Comparison of ENCODE assay signal across 9 cellular contexts in genomic region chr16:20383106-20384029, GRCh38. TPM values are rescaled to one million over a fixed set of nuclear protein-coding genes. Genes with fewer than 3 reads are reported as not detected.
DNase-seq lines count a peak whose midpoint lies in the region; ATAC-seq and TF ChIP-seq lines count a peak whose summit lies in the region.
"Had no signal": no experiment of that assay in that cellular context is flagged by ENCODE, and none has a peak within 500 bp of the region (broad histone marks: within the 10 kb centered on the region; RNA-seq: fewer than 3 reads in every experiment).

No MANE protein-coding gene starts in this region.

- peak; percentile 71 to 83 (median 74) for TF ChIP-seq CTCF in heart left ventricle (IDR thresholded peaks at IDR 0.05)
- peak; percentile 61 for TF ChIP-seq CTCF in psoas muscle (IDR thresholded peaks at IDR 0.05)

- intact Hi-C loops in heart left ventricle (cut with DNase I) (loop anchor here in 9 of 10 donors (1.0 to 2.0 kb wide), 3 partner anchors 475 to 477 kb away; no protein-coding TSS in a partner anchor), psoas muscle (cut with DNase I) (loop anchor here in 1 of 2 donors (2.0 kb wide), 1 partner anchor 477 kb away; no protein-coding TSS in a partner anchor)

- no peak overlapping the region for H3K27ac ChIP-seq in heart left ventricle
- H3K27ac ChIP-seq in psoas muscle: no peak overlapping the region

- no peak overlapping the region for H3K27ac Mint-ChIP-seq in activated naive CD8-positive, alpha-beta T cell treated with anti-CD3 and anti-CD28 coated beads, Interleukin-2, amount 10 ng/mL, durations not matched to agents 7 days and 5 days

- H3K4me3 Mint-ChIP-seq in activated naive CD8-positive, alpha-beta T cell treated with anti-CD3 and anti-CD28 coated beads, Interleukin-2, amount 10 ng/mL, durations not matched to agents 7 days and 5 days: no peak overlapping the region

- no peaks in the 10 kb centered on the region for H3K9me3 Mint-ChIP-seq in activated naive CD8-positive, alpha-beta T cell treated with anti-CD3 and anti-CD28 coated beads, Interleukin-2, amount 10 ng/mL, durations not matched to agents 7 days and 5 days

- WGBS in heart left ventricle, 4 donors: 28 to 32% (median 30%) methylated on average over 7 to 11 of the region's 11 CpGs
- WGBS in psoas muscle, 3 donors: 29 to 30% (median 30%) methylated on average over 11 of the region's 11 CpGs

- TF ChIP-seq POLR2A in heart left ventricle (IDR thresholded peaks at IDR 0.05): no peak

- no peaks in the 10 kb centered on the region for H3K4me1 Mint-ChIP-seq in activated naive CD8-positive, alpha-beta T cell treated with anti-CD3 and anti-CD28 coated beads, Interleukin-2, amount 10 ng/mL, durations not matched to agents 7 days and 5 days

- DNase-seq in activated CD4-positive, alpha-beta T cell treated with anti-CD3 and anti-CD28 coated beads for 24 hours (ENCODE audit: low read depth in 2 of 2): peak; percentile 14 to 29
- no peak for DNase-seq in activated CD4-positive, alpha-beta T cell treated with anti-CD3 and anti-CD28 coated beads for 1 hour
- peak; percentile 74 for DNase-seq in M059J (ENCODE audit: low read depth)
- peak; percentile 74 for DNase-seq in RPMI8226
- DNase-seq in activated naive CD8-positive, alpha-beta T cell treated with anti-CD3 and anti-CD28 coated beads, Interleukin-2, amount 10 ng/mL, durations not matched to agents 7 days and 5 days: peak; percentile 32
- DNase-seq in heart left ventricle: peak in 3 of 5 donors; percentile 35 to 48 (median 43)
- DNase-seq in psoas muscle: peak in 1 of 2 donors; percentile 16

- H3K27me3 ChIP-seq in heart left ventricle (peaks cover 0 to 14% (median 0%) of the 10 kb centered on the region in 9 donors), psoas muscle (ENCODE audit: insufficient read depth in 3 of 3, low read length in 2 of 3) (peaks cover 0 to 4% (median 0%) of the 10 kb centered on the region in 3 donors)

- H3K4me1 ChIP-seq in heart left ventricle (peaks cover 0 to 5% (median 0%) of the 10 kb centered on the region in 12 donors), psoas muscle (no peaks in the 10 kb centered on the region)

- POLR2A ChIA-PET in activated naive CD8-positive, alpha-beta T cell treated with anti-CD3 and anti-CD28 coated beads, Interleukin-2, amount 10 ng/mL, durations not matched to agents 7 days and 5 days (lab: Charles Lee): no interaction called here

- H3K36me3 ChIP-seq in heart left ventricle (no peaks in the 10 kb centered on the region), psoas muscle (ENCODE audit: insufficient read depth in 1 of 2, low read depth in 1 of 2) (no peaks in the 10 kb centered on the region)

- ATAC-seq in activated naive CD8-positive, alpha-beta T cell treated with anti-CD3 and anti-CD28 coated beads, Interleukin-2, amount 10 ng/mL, durations not matched to agents 7 days and 5 days (ENCODE audit: low read depth): peak; percentile 70
- ATAC-seq in heart left ventricle: peak in 3 of 4 donors; percentile 69 to 80 (median 76)
- ATAC-seq in psoas muscle: peak in 3 of 4 donors; percentile 44 to 60 (median 59)
- no peak for ATAC-seq in GM21381 (IDR thresholded peaks at IDR 0.05; ENCODE audit: unreplicated experiment)

- H3K36me3 Mint-ChIP-seq in activated naive CD8-positive, alpha-beta T cell treated with anti-CD3 and anti-CD28 coated beads, Interleukin-2, amount 10 ng/mL, durations not matched to agents 7 days and 5 days: no peaks in the 10 kb centered on the region

- H3K4me3 ChIP-seq in heart left ventricle (no peak overlapping the region), psoas muscle (no peak overlapping the region)

- H3K9me3 ChIP-seq in heart left ventricle (no peaks in the 10 kb centered on the region), psoas muscle (no peaks in the 10 kb centered on the region)

- no peaks in the 10 kb centered on the region for H3K27me3 Mint-ChIP-seq in activated naive CD8-positive, alpha-beta T cell treated with anti-CD3 and anti-CD28 coated beads, Interleukin-2, amount 10 ng/mL, durations not matched to agents 7 days and 5 days

RNA-seq across cellular contexts. Expression of gene PDILT, which starts 21.2 kb away (rescaled TPM):
- not detected in 2 replicates for total RNA-seq in M059J (2014; rRNA removed; shearing (Covaris generic))
- not detected for total RNA-seq in activated naive CD8-positive, alpha-beta T cell treated with anti-CD3 and anti-CD28 coated beads, Interleukin-2, amount 10 ng/mL, durations not matched to agents 7 days and 5 days
- total RNA-seq in heart left ventricle (not detected), psoas muscle (not detected)
- polyA plus RNA-seq in heart left ventricle (not detected), psoas muscle (not detected)

RNA-seq across cellular contexts. Expression of gene ACSM5, which starts 26.0 kb away (rescaled TPM):
- total RNA-seq in M059J (2014; rRNA removed; shearing (Covaris generic)): 14.4 and 29.6 TPM in 2 replicates
- total RNA-seq in activated naive CD8-positive, alpha-beta T cell treated with anti-CD3 and anti-CD28 coated beads, Interleukin-2, amount 10 ng/mL, durations not matched to agents 7 days and 5 days: not detected
- 10 to 100 TPM in 1 of 9 donors, 1 to 10 TPM in 3, under 1 TPM in 4, not detected in 1; 0.25 to 12.6 (median 1.2) TPM for total RNA-seq in heart left ventricle
- under 1 TPM; 0.17 to 0.61 TPM for polyA plus RNA-seq in heart left ventricle
- total RNA-seq in psoas muscle: 1 to 10 TPM; 2.4 to 7.9 (median 4.0) TPM
- 1 to 10 TPM; 1.2 to 4.5 (median 4.3) TPM for polyA plus RNA-seq in psoas muscle

RNA-seq across cellular contexts. Expression of gene UMOD, which starts 30.9 kb away (rescaled TPM):
- total RNA-seq in M059J (2014; rRNA removed; shearing (Covaris generic)): not detected in 2 replicates
- not detected for total RNA-seq in activated naive CD8-positive, alpha-beta T cell treated with anti-CD3 and anti-CD28 coated beads, Interleukin-2, amount 10 ng/mL, durations not matched to agents 7 days and 5 days
- total RNA-seq in heart left ventricle: not detected
- not detected for polyA plus RNA-seq in heart left ventricle
- total RNA-seq in psoas muscle: not detected
- not detected for polyA plus RNA-seq in psoas muscle
- polyA plus RNA-seq: esophagus had no signal

RNA-seq across cellular contexts. Expression of gene GP2, which starts 56.1 kb away (rescaled TPM):
- not detected in 2 replicates for total RNA-seq in M059J (2014; rRNA removed; shearing (Covaris generic))
- total RNA-seq in activated naive CD8-positive, alpha-beta T cell treated with anti-CD3 and anti-CD28 coated beads, Interleukin-2, amount 10 ng/mL, durations not matched to agents 7 days and 5 days: not detected
- total RNA-seq in heart left ventricle: 1 to 10 TPM in 5 of 9 donors, not detected in 4; 1.3 to 4.0 (median 2.7) TPM
- polyA plus RNA-seq in heart left ventricle: under 1 TPM in 1 of 2 donors, not detected in 1; 0.22 TPM
- total RNA-seq in psoas muscle: 1 to 10 TPM in 1 of 4 donors, under 1 TPM in 1, not detected in 2; 0.34 to 3.1 TPM
- 1 to 10 TPM in 1 of 3 donors, under 1 TPM in 1, not detected in 1; 0.55 to 1.3 TPM for polyA plus RNA-seq in psoas muscle
